ENCODE assay signal across 9 cellular contexts in genomic region chr5:150700298-150700599, GRCh38. TPM values are rescaled to one million over a fixed set of nuclear protein-coding genes. Genes with fewer than 3 reads are reported as not detected.
DNase-seq lines count a peak whose midpoint lies in the region; TF ChIP-seq lines count a peak whose summit lies in the region.
"Had no signal": no experiment of that assay in that cellular context is flagged by ENCODE, and none has a peak within 500 bp of the region (broad histone marks: within the 10 kb centered on the region; RNA-seq: fewer than 3 reads in every experiment).

No MANE protein-coding gene starts in this region.

- H3K27ac ChIP-seq in breast epithelium (peak overlapping the region; percentile 95 to 98), SJSA1 (peak overlapping the region; percentile 79), iPS-18a (ENCODE audit: low read length) (no peak overlapping the region), transverse colon (peak overlapping the region; percentile 95 to 98 (median 96))

- H3K4me3 Mint-ChIP-seq in MCF 10A (ENCODE audit: unreplicated experiment) = no peak overlapping the region
- H3K4me3 Mint-ChIP-seq: activated naive CD4-positive, alpha-beta T cell treated with anti-CD3 and anti-CD28 coated beads, Interleukin-2, amount 50 U/mL, for 24 hours had no signal

- H3K9me3 ChIP-seq in breast epithelium (no peaks in the 10 kb centered on the region), SJSA1 (replicated peaks) (no peaks in the 10 kb centered on the region), iPS-18a (ENCODE audit: control insufficient read depth, low read depth, low read length) (no peaks in the 10 kb centered on the region), transverse colon (no peaks in the 10 kb centered on the region)

- in situ Hi-C loops in transverse colon (cut with MboI; ENCODE audit: low pct_ligation_motif_present in 1 of 4, low pct_unique_long_range_greater_than_20kb in 1 of 4, low sequenced_read_pairs in 3 of 4) = no loop called here

- POLR2A ChIA-PET in MCF 10A (lab: Yijun Ruan, JAX) = interaction anchor here (0.5 to 5.1 kb wide), 41 partner anchors 9 to 1872 kb away, joined by 3 to 101 read pairs (median 4); partner anchors contain the start of genes DCTN4, GM2A, MYOZ3 and RPS14

- H3K36me3 Mint-ChIP-seq in MCF 10A (ENCODE audit: insufficient read depth, unreplicated experiment) = peaks cover 47% of the 10 kb centered on the region

- 1 to 2% methylated on average over 9 to 12 of the region's 12 CpGs for WGBS in transverse colon (ENCODE audit: low coverage in 1 of 2), 2 donors

- H3K4me1 Mint-ChIP-seq in MCF 10A (ENCODE audit: insufficient read depth, unreplicated experiment) = peaks cover 6% of the 10 kb centered on the region

- peak overlapping the region; percentile 79 to 99 (median 98) for H3K4me3 ChIP-seq in breast epithelium
- H3K4me3 ChIP-seq in SJSA1 = peak overlapping the region; percentile 81
- H3K4me3 ChIP-seq in iPS-18a (ENCODE audit: low read length) = peak overlapping the region; percentile 98
- H3K4me3 ChIP-seq in transverse colon = peak overlapping the region; percentile 88 to 98 (median 92)

- no peaks in the 10 kb centered on the region for H3K27me3 Mint-ChIP-seq in MCF 10A (ENCODE audit: insufficient read depth, unreplicated experiment)
- H3K27me3 Mint-ChIP-seq: activated naive CD4-positive, alpha-beta T cell treated with anti-CD3 and anti-CD28 coated beads, Interleukin-2, amount 50 U/mL, for 24 hours had no signal

- CTCF ChIA-PET in MCF 10A (lab: Yijun Ruan, JAX) = interaction anchor here (0.6 to 8.6 kb wide), 52 partner anchors 9 to 522 kb away, joined by 3 to 109 read pairs (median 6); partner anchors contain the start of genes DCTN4, IRGM, MYOZ3 and SMIM3

- DNase-seq in breast epithelium (ENCODE audit: low spot score in 2 of 2) (no peak), MCF 10A (ENCODE audit: unreplicated experiment) (no peak), SJSA1 (ENCODE audit: low read depth in 1 of 2, low spot score in 2 of 2) (no peak), transverse colon (no peak), SIG-M5 treated with dmso at 0.1 percent for 504 hours (lab: John Stamatoyannopoulos, UW; ENCODE audit: unreplicated experiment) (no peak), activated gamma-delta T cell (lab: John Stamatoyannopoulos, UW) (no peak)
- DNase-seq in stimulated activated CD4-positive, alpha-beta T cell treated with anti-CD3 and anti-CD28 coated beads, Interleukin-15, amount 100 ng/mL, for 24 hours = no peak

- TF ChIP-seq CTCF in breast epithelium (IDR thresholded peaks at IDR 0.05) (no peak), MCF 10A (IDR thresholded peaks at IDR 0.05; ENCODE audit: unreplicated experiment) (no peak), transverse colon (IDR thresholded peaks at IDR 0.05) (no peak)

- TF ChIP-seq EP300 in transverse colon (IDR thresholded peaks at IDR 0.05; ENCODE audit: low read depth) = no peak

- no peak overlapping the region for H3K27ac Mint-ChIP-seq in MCF 10A (ENCODE audit: low read depth, unreplicated experiment)
- H3K27ac Mint-ChIP-seq: activated naive CD4-positive, alpha-beta T cell treated with anti-CD3 and anti-CD28 coated beads, Interleukin-2, amount 50 U/mL, for 24 hours had no signal

- TF ChIP-seq POLR2A in breast epithelium (IDR thresholded peaks at IDR 0.05) (no peak), transverse colon (IDR thresholded peaks at IDR 0.05) (no peak)

- H3K27me3 ChIP-seq in breast epithelium = no peaks in the 10 kb centered on the region
- no peaks in the 10 kb centered on the region for H3K27me3 ChIP-seq in SJSA1 (replicated peaks)
- peaks cover 7% of the 10 kb centered on the region for H3K27me3 ChIP-seq in iPS-18a (ENCODE audit: control insufficient read depth, insufficient read depth, low read length)
- H3K27me3 ChIP-seq in transverse colon = no peaks in the 10 kb centered on the region

- H3K4me1 ChIP-seq in breast epithelium (peaks cover 0 to 9% of the 10 kb centered on the region in 2 donors), SJSA1 (replicated peaks) (peaks cover 15% of the 10 kb centered on the region), iPS-18a (ENCODE audit: control insufficient read depth, low read depth, low read length) (peaks cover 8% of the 10 kb centered on the region), transverse colon (peaks cover 11 to 32% (median 22%) of the 10 kb centered on the region in 4 donors)

- no TSS peak for BruUV-seq in MCF 10A (replicated peaks; lab: Mats Ljungman, UMichigan)

- no peaks in the 10 kb centered on the region for H3K36me3 ChIP-seq in breast epithelium
- peaks cover 52% of the 10 kb centered on the region for H3K36me3 ChIP-seq in SJSA1
- H3K36me3 ChIP-seq in iPS-18a (ENCODE audit: control insufficient read depth, low read depth, low read length) = peaks cover 38% of the 10 kb centered on the region
- H3K36me3 ChIP-seq in transverse colon = peaks cover 0 to 31% (median 16%) of the 10 kb centered on the region in 4 donors

- H3K9me3 Mint-ChIP-seq in MCF 10A (ENCODE audit: unreplicated experiment) = no peaks in the 10 kb centered on the region
- H3K9me3 Mint-ChIP-seq: activated naive CD4-positive, alpha-beta T cell treated with anti-CD3 and anti-CD28 coated beads, Interleukin-2, amount 50 U/mL, for 24 hours had no signal

- peak overlapping the region; percentile 98 for H3K9ac ChIP-seq in iPS-18a (ENCODE audit: low read length)

- intact Hi-C loops in breast epithelium (cut with DNase I; ENCODE audit: low total_unique reads) = no loop called here
- intact Hi-C loops in MCF 10A (cut with micrococcal nuclease) = loop anchor here (1.0 to 10.0 kb wide), 5 partner anchors 79 to 465 kb away; no protein-coding TSS in a partner anchor
- intact Hi-C loops in transverse colon (cut with DNase I; ENCODE audit: low total_unique reads) = no loop called here

RNA-seq across cellular contexts. Expression of gene RBM22, which starts 0.6 kb away (rescaled TPM):
- total RNA-seq in breast epithelium (10 to 100 TPM; 40.5 to 57.8 (median 44.9) TPM), MCF 10A (2022) (66.0 and 66.9 TPM in 2 replicates), transverse colon (10 to 100 TPM; 22.1 to 40.6 (median 35.6) TPM)
- total RNA-seq in SJSA1 (2014; rRNA removed; shearing (Covaris generic)) = 47.0 and 74.8 TPM in 2 replicates

RNA-seq across cellular contexts. Expression of gene MYOZ3, which starts 39.2 kb away (rescaled TPM):
- total RNA-seq in breast epithelium = under 1 TPM; under 0.01 to 0.33 (median 0.15) TPM
- total RNA-seq in MCF 10A (2022) = not detected in 2 replicates
- total RNA-seq in SJSA1 (2014; rRNA removed; shearing (Covaris generic)) = 0.82 TPM in 1 of 2 replicates, not detected in the other
- not detected for total RNA-seq in transverse colon

RNA-seq across cellular contexts. Expression of gene DCTN4, which starts 58.6 kb away (rescaled TPM):
- total RNA-seq in breast epithelium = 10 to 100 TPM; 68.5 to 99.5 (median 83.4) TPM
- total RNA-seq in MCF 10A (2022) = 122 and 143 TPM in 2 replicates
- 38.7 and 63.4 TPM in 2 replicates for total RNA-seq in SJSA1 (2014; rRNA removed; shearing (Covaris generic))
- 10 to 100 TPM; 23.2 to 55.3 (median 42.4) TPM for total RNA-seq in transverse colon

RNA-seq across cellular contexts. Expression of gene SYNPO, which starts 59.8 kb away (rescaled TPM):
- total RNA-seq in breast epithelium = 10 to 100 TPM in 2 of 3 donors, 1 to 10 TPM in 1; 6.3 to 22.4 (median 15.4) TPM
- total RNA-seq in MCF 10A (2022) = 6.3 and 7.1 TPM in 2 replicates
- total RNA-seq in SJSA1 (2014; rRNA removed; shearing (Covaris generic)) = 3.7 and 6.5 TPM in 2 replicates
- 10 to 100 TPM; 15.5 to 89.4 (median 41.8) TPM for total RNA-seq in transverse colon
